ENCODE assay signal across 14 cellular contexts in genomic region chr11:35387341-35387982, GRCh38. TPM values are rescaled to one million over a fixed set of nuclear protein-coding genes. Genes with fewer than 3 reads are reported as not detected.
DNase-seq lines count a peak whose midpoint lies in the region; ATAC-seq and TF ChIP-seq lines count a peak whose summit lies in the region.
"Had no signal": no experiment of that assay in that cellular context is flagged by ENCODE, and none has a peak within 500 bp of the region (broad histone marks: within the 10 kb centered on the region; RNA-seq: fewer than 3 reads in every experiment).

No MANE protein-coding gene starts in this region.

- ATAC-seq in SK-N-SH treated with all-trans-retinoic acid at 6 μM for 48 hours (peak; percentile 41; the same call in 2 of the 3 replicates), HG03432 (IDR thresholded peaks at IDR 0.05; ENCODE audit: unreplicated experiment) (no peak)
- ATAC-seq: stimulated activated memory B cell treated with anti-CD40 and anti-IgM and Interleukin-4, amounts not matched to agents 10 μg/mL and 1 μg/mL and 100 μg/mL, for 72 hours had no signal

- no peak for TF ChIP-seq POLR2A in breast epithelium (IDR thresholded peaks at IDR 0.05)

- H3K27me3 Mint-ChIP-seq in MCF 10A (ENCODE audit: insufficient read depth, unreplicated experiment) (no peaks in the 10 kb centered on the region), type B pancreatic cell (peaks cover 6% of the 10 kb centered on the region)
- H3K27me3 Mint-ChIP-seq: stimulated activated memory B cell treated with anti-CD40 and anti-IgM and Interleukin-4, amounts not matched to agents 10 μg/mL and 1 μg/mL and 100 μg/mL, for 72 hours had no signal

- H3K4me3 Mint-ChIP-seq in MCF 10A (ENCODE audit: unreplicated experiment) (no peak overlapping the region), type B pancreatic cell (no peak overlapping the region)
- H3K4me3 Mint-ChIP-seq: stimulated activated memory B cell treated with anti-CD40 and anti-IgM and Interleukin-4, amounts not matched to agents 10 μg/mL and 1 μg/mL and 100 μg/mL, for 72 hours had no signal

- DNase-seq in MCF 10A (ENCODE audit: unreplicated experiment) (peak; percentile 60), breast epithelium (ENCODE audit: low spot score in 2 of 2) (no peak), fibroblast of pulmonary artery (ENCODE audit: low read depth) (peak; percentile 20), type B pancreatic cell (ENCODE audit: extremely low spot score, unreplicated experiment) (no peak), globus pallidus (ENCODE audit: low spot score) (no peak)
- DNase-seq in activated T-cell treated with anti-CD3 and anti-CD28 coated beads, Interleukin-2, amount 50 U/mL, for 48 hours, result no peak
- DNase-seq: NCI-H510A treated with DMSO at 0.1 percent for 48 hours; SHP77; stimulated activated CD4-positive, alpha-beta T cell treated with anti-CD3 and anti-CD28 coated beads, Interleukin-4, amount 100 ng/mL, for 1 hour had no signal

- H3K9me3 Mint-ChIP-seq in MCF 10A (ENCODE audit: unreplicated experiment), result no peaks in the 10 kb centered on the region
- H3K9me3 Mint-ChIP-seq in type B pancreatic cell, result no peaks in the 10 kb centered on the region
- H3K9me3 Mint-ChIP-seq: stimulated activated memory B cell treated with anti-CD40 and anti-IgM and Interleukin-4, amounts not matched to agents 10 μg/mL and 1 μg/mL and 100 μg/mL, for 72 hours had no signal

- H3K27ac Mint-ChIP-seq in MCF 10A (ENCODE audit: low read depth, unreplicated experiment) (peak overlapping the region; percentile 61), type B pancreatic cell (peak overlapping the region; percentile 25)
- H3K27ac Mint-ChIP-seq: stimulated activated memory B cell treated with anti-CD40 and anti-IgM and Interleukin-4, amounts not matched to agents 10 μg/mL and 1 μg/mL and 100 μg/mL, for 72 hours had no signal

- H3K4me1 Mint-ChIP-seq in MCF 10A (ENCODE audit: insufficient read depth, unreplicated experiment), result peaks cover 15% of the 10 kb centered on the region
- H3K4me1 Mint-ChIP-seq in type B pancreatic cell (ENCODE audit: unreplicated experiment), result peaks cover 22% of the 10 kb centered on the region

- H3K36me3 ChIP-seq in breast epithelium, result no peaks in the 10 kb centered on the region
- H3K36me3 ChIP-seq: HAP-1 had no signal

- peak overlapping the region in 1 of 2 donors; percentile 15 for H3K27ac ChIP-seq in breast epithelium

- BruUV-seq in MCF 10A (replicated peaks; lab: Mats Ljungman, UMichigan), result no TSS peak

- H3K36me3 Mint-ChIP-seq in MCF 10A (ENCODE audit: insufficient read depth, unreplicated experiment) (no peaks in the 10 kb centered on the region), type B pancreatic cell (no peaks in the 10 kb centered on the region)
- H3K36me3 Mint-ChIP-seq: stimulated activated memory B cell treated with anti-CD40 and anti-IgM and Interleukin-4, amounts not matched to agents 10 μg/mL and 1 μg/mL and 100 μg/mL, for 72 hours had no signal

- peaks cover 4 to 12% of the 10 kb centered on the region in 2 donors for H3K4me1 ChIP-seq in breast epithelium

- POLR2A ChIA-PET in MCF 10A (lab: Yijun Ruan, JAX), result interaction anchor here (0.6 to 2.2 kb wide), 10 partner anchors 23 to 704 kb away, joined by 3 to 10 read pairs (median 4); partner anchors contain the start of gene CD44

- H3K4me3 ChIP-seq in breast epithelium, result no peak overlapping the region
- H3K4me3 ChIP-seq in fibroblast of pulmonary artery (replicated peaks; ENCODE audit: low read depth, low read length), result no peak overlapping the region
- H3K4me3 ChIP-seq: HAP-1 had no signal

- intact Hi-C loops in MCF 10A (cut with micrococcal nuclease) (loop anchor here (1.0 to 2.0 kb wide), 5 partner anchors 127 to 461 kb away; no protein-coding TSS in a partner anchor), breast epithelium (cut with DNase I; ENCODE audit: low total_unique reads) (no loop called here)

- no peaks in the 10 kb centered on the region for H3K27me3 ChIP-seq in breast epithelium

- peak; percentile 62 for TF ChIP-seq CTCF in MCF 10A (IDR thresholded peaks at IDR 0.05; ENCODE audit: unreplicated experiment)
- no peak for TF ChIP-seq CTCF in breast epithelium (IDR thresholded peaks at IDR 0.05)
- no peak for TF ChIP-seq CTCF in fibroblast of pulmonary artery (IDR thresholded peaks at IDR 0.05; ENCODE audit: low read length, missing control alignments)
- TF ChIP-seq CTCF in type B pancreatic cell (conservative IDR thresholded peaks at IDR 0.05), result no peak

- no peaks in the 10 kb centered on the region for H3K9me3 ChIP-seq in breast epithelium
- H3K9me3 ChIP-seq: HAP-1 had no signal

- CTCF ChIA-PET in MCF 10A (lab: Yijun Ruan, JAX), result interaction anchor here (0.6 to 8.3 kb wide), 48 partner anchors 8 to 886 kb away, joined by 3 to 98 read pairs (median 4); no protein-coding TSS in a partner anchor

TF ChIP-seq in SK-N-SH treated with all-trans-retinoic acid at 6 μM for 48 hours, 23 proteins besides CTCF, POLR2A, EP300 and RAD21:
- TF ChIP-seq TSHZ2 (CRISPR knock-in tag; IDR thresholded peaks at IDR 0.05) (no peak), PPARA (CRISPR knock-in tag; IDR thresholded peaks at IDR 0.05; ENCODE audit: borderline replicate concordance) (no peak), POU6F1 (CRISPR knock-in tag; IDR thresholded peaks at IDR 0.05; ENCODE audit: borderline replicate concordance, low read depth) (no peak), OSR1 (CRISPR knock-in tag; IDR thresholded peaks at IDR 0.05) (no peak), CSDC2 (CRISPR knock-in tag; IDR thresholded peaks at IDR 0.05) (no peak), CSRNP3 (CRISPR knock-in tag; IDR thresholded peaks at IDR 0.05) (no peak), ZNF70 (CRISPR knock-in tag; IDR thresholded peaks at IDR 0.05) (no peak)

RNA-seq across cellular contexts. Expression of gene SLC1A2, which starts 31.9 kb away (rescaled TPM):
- not detected in 2 replicates for total RNA-seq in MCF 10A (2022)
- 10 to 100 TPM in 2 of 3 donors, under 1 TPM in 1; 0.32 to 23.7 (median 10.5) TPM for total RNA-seq in breast epithelium
- total RNA-seq in type B pancreatic cell (ENCODE audit: low replicate concordance), result 1.9 and 7.4 TPM in 2 replicates
- total RNA-seq: pulmonary artery endothelial cell had no signal

Comparison
In these comparisons a context has a peak if more than half of its experiments do, and no peak if none do; other contexts are left out.
1. DNase-seq: peak in MCF 10A (single experiment) and fibroblast of pulmonary artery (single experiment); none in breast epithelium (0 of 2), type B pancreatic cell (single experiment), globus pallidus (single experiment) and activated T-cell treated with anti-CD3 and anti-CD28 coated beads, Interleukin-2, amount 50 U/mL, for 48 hours (0 of 2).